6 cellular contexts compared by ENCODE assay signal in genomic region chr1:32199717-32200072, GRCh38.
DNase-seq lines count a peak whose midpoint lies in the region; ATAC-seq and TF ChIP-seq lines count a peak whose summit lies in the region.

No MANE protein-coding gene starts in this region.

- peak overlapping the region; percentile 73 for H3K4me3 ChIP-seq in retinal pigment epithelial cell (ENCODE audit: low read length)

- ATAC-seq in effector memory CD8-positive, alpha-beta T cell (replicated peaks) = no peak
- ATAC-seq in GM19463 (IDR thresholded peaks at IDR 0.05; ENCODE audit: unreplicated experiment) (no peak), GM18870 (IDR thresholded peaks at IDR 0.05; ENCODE audit: unreplicated experiment) (no peak)

- peaks cover 30% of the 10 kb centered on the region for H3K36me3 Mint-ChIP-seq in effector memory CD8-positive, alpha-beta T cell (ENCODE audit: insufficient read depth)

- peaks cover 57 to 60% of the 10 kb centered on the region in 2 donors for H3K4me1 Mint-ChIP-seq in effector memory CD8-positive, alpha-beta T cell (ENCODE audit: low read depth in 2 of 2)

- no peak for TF ChIP-seq CTCF in retinal pigment epithelial cell (conservative IDR thresholded peaks at IDR 0.05; ENCODE audit: low read depth, low read length)

- H3K4me3 Mint-ChIP-seq in effector memory CD8-positive, alpha-beta T cell = peak overlapping the region; percentile 92

- no peaks in the 10 kb centered on the region for H3K27me3 Mint-ChIP-seq in effector memory CD8-positive, alpha-beta T cell

- DNase-seq in SHP77 (lab: John Stamatoyannopoulos, UW) (peak; percentile 30 to 70), SHP77 treated with DMSO at 0.1 percent for 48 hours (lab: John Stamatoyannopoulos, UW) (no peak), retinal pigment epithelial cell (ENCODE audit: low read depth) (no peak)
- DNase-seq in effector memory CD8-positive, alpha-beta T cell = no peak

- no peaks in the 10 kb centered on the region for H3K9me3 Mint-ChIP-seq in effector memory CD8-positive, alpha-beta T cell

- peak overlapping the region; percentile 94 for H3K27ac Mint-ChIP-seq in effector memory CD8-positive, alpha-beta T cell

Comparison
In these comparisons a context has a peak if more than half of its experiments do, and no peak if none do; other contexts are left out.
1. DNase-seq: peak in SHP77 (2 of 2); none in SHP77 treated with DMSO at 0.1 percent for 48 hours (single experiment), effector memory CD8-positive, alpha-beta T cell (0 of 3) and retinal pigment epithelial cell (single experiment).